Comparison of ENCODE assay signal across 1 cellular context in the genomic region with DNA sequence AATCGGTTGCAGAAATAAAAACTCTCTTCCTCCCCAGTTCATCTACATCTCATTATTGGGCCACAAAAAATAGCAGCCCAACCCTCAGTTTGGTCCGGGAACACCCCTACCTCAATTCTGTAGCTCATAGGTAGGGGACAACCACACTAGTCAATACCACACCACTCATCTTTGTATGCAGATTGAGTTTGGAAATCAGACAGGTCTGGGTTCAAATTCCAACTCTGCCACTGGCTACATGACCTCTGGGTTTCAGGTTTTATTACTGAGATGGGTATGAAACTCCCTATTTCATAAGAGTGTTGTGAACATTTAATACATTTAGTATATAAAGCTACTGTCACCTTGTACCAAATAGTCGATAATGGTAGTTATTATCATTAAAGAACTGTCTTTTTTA.
TF ChIP-seq lines count a peak whose summit lies in the region.

No MANE protein-coding gene starts in this region.

TF ChIP-seq in liver, 16 proteins besides CTCF, POLR2A, EP300 and RAD21:
- TF ChIP-seq HNF4G (IDR thresholded peaks at IDR 0.05) (peak; percentile 30), FOXA2 (IDR thresholded peaks at IDR 0.05) (no peak), RXRA (IDR thresholded peaks at IDR 0.05) (peak; percentile 29 to 37), HNF4A (conservative IDR thresholded peaks at IDR 0.05) (peak; percentile 74 to 83), SP1 (IDR thresholded peaks at IDR 0.05) (peak; percentile 78), ZBTB33 (IDR thresholded peaks at IDR 0.05) (no peak), REST (IDR thresholded peaks at IDR 0.05) (no peak)
